ENCODE assay signal across 17 cellular contexts in the genomic region with DNA sequence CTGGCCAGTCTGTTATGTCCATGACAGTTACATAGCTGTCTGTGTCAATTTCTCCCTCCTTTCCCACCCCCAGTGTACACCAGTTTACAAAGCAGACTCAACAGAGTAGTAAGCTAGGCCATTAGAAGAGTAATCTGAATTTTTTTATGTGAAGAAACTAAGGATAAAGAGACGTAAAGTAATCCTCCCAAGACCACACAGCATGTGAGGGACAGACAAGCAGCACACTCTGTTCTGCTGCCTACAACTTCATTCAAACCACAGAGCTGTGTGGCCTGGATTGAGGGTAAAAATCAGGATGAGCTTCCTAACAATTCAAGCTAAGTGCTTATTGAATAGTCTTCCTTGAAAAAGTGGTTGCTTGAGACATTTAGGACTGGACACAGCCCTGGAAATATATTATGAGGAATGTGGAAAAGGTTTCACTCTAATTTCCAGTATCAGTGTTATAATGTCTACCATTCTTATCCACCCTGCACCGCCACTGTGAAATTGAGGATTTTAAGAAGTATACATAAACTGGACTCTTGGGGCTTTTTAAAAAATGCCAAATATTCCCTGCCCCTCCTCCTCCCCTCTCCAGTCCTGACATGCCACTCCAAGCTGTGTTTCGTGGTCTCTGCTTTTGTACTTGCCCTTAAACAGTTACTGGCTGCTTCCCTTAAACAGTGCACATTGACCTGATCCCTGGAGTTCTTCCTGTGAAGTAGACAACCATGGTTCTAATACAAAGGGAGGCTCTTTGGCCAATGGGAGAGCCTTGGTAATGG. TPM values are rescaled to one million over a fixed set of nuclear protein-coding genes. Genes with fewer than 3 reads are reported as not detected.
A peak's percentile ranks its signal among the peaks of the same experiment; 100 is the strongest.
DNase-seq lines count a peak whose midpoint lies in the region; ATAC-seq and TF ChIP-seq lines count a peak whose summit lies in the region.
"Had no signal": no experiment of that assay in that cellular context is flagged by ENCODE, and none has a peak within 500 bp of the region (broad histone marks: within the 10 kb centered on the region; RNA-seq: fewer than 3 reads in every experiment).

No MANE protein-coding gene starts in this region.

- no peak for TF ChIP-seq RAD21 in IMR-90 (IDR thresholded peaks at IDR 0.05; ENCODE audit: low read length)

- H3K9me3 ChIP-seq in IMR-90 (ENCODE audit: control insufficient read depth, insufficient read depth, low read length) (no peaks in the 10 kb centered on the region), adipocyte (ENCODE audit: control insufficient read depth, low read length) (no peaks in the 10 kb centered on the region)
- H3K9me3 ChIP-seq: BE2C had no signal

- no peak overlapping the region for H2BK20ac ChIP-seq in IMR-90 (ENCODE audit: low read depth, low read length)

- no peak overlapping the region for H3K27ac ChIP-seq in IMR-90 (ENCODE audit: insufficient read depth, low read length)
- H3K27ac ChIP-seq: RWPE1 had no signal

- H3K14ac ChIP-seq in IMR-90 (replicated peaks; ENCODE audit: low read depth, low read length): 0 out of 2 replicates have a peak overlapping the region, but pooled peaks have one; percentile 51

- no peak overlapping the region for H3K18ac ChIP-seq in IMR-90 (ENCODE audit: low read depth, low read length)

- H3K9me1 ChIP-seq in IMR-90 (ENCODE audit: insufficient read depth, low read length): peaks cover 3% of the 10 kb centered on the region; the same call in 1 of the 2 replicates

- dilution Hi-C loops in IMR-90 (cut with HindIII; ENCODE audit: low sequenced_read_pairs, unreplicated experiment): no loop called here

- POLR2A ChIA-PET in IMR-90 (lab: Charles Lee; ENCODE audit: unreplicated experiment): no interaction called here

- in situ Hi-C loops in IMR-90 (cut with MboI; ENCODE audit: low sequenced_read_pairs): no loop called here

- H3K36me3 Mint-ChIP-seq in stimulated activated effector memory CD8-positive, alpha-beta T cell treated with anti-CD3 and anti-CD28 coated beads, Interleukin-12 subunit alpha, Interleukin-12 subunit beta, amount 100 ng/mL, for 72 hours: peaks cover 39% of the 10 kb centered on the region
- H3K36me3 Mint-ChIP-seq in activated T-cell treated with anti-CD3 and anti-CD28 coated beads, Interleukin-2, amount 50 U/mL, for 24 hours (ENCODE audit: low read depth): peaks cover 71% of the 10 kb centered on the region

- H3K56ac ChIP-seq in IMR-90 (ENCODE audit: extremely low read depth, insufficient read depth, low read length): no peak overlapping the region

- H3K4me1 ChIP-seq in IMR-90 (ENCODE audit: control insufficient read depth, insufficient read depth, low read length) (peaks cover 4% of the 10 kb centered on the region; the same call in 1 of the 2 replicates), adipocyte (ENCODE audit: control insufficient read depth, insufficient read depth, low read length) (peaks cover 31% of the 10 kb centered on the region)
- H3K4me1 ChIP-seq: BE2C had no signal

- peaks cover 5% of the 10 kb centered on the region for H3K4me1 Mint-ChIP-seq in stimulated activated effector memory CD8-positive, alpha-beta T cell treated with anti-CD3 and anti-CD28 coated beads, Interleukin-12 subunit alpha, Interleukin-12 subunit beta, amount 100 ng/mL, for 72 hours
- H3K4me1 Mint-ChIP-seq in activated T-cell treated with anti-CD3 and anti-CD28 coated beads, Interleukin-2, amount 50 U/mL, for 24 hours (ENCODE audit: low read depth): no peaks in the 10 kb centered on the region
- H3K4me1 Mint-ChIP-seq: CD4-positive, alpha-beta memory T cell had no signal

- CTCF ChIA-PET in IMR-90 (lab: Yijun Ruan, JAX): interaction anchor here (0.7 to 1.7 kb wide), 3 partner anchors 16 to 333 kb away, joined by 3 to 5 read pairs (median 4); no protein-coding TSS in a partner anchor

- TF ChIP-seq POLR2A in IMR-90 (IDR thresholded peaks at IDR 0.05; ENCODE audit: low read depth, low read length): no peak

- no peak overlapping the region for H3K4ac ChIP-seq in IMR-90 (ENCODE audit: low read depth, low read length)

- no peak overlapping the region for H2BK5ac ChIP-seq in IMR-90 (ENCODE audit: low read depth, low read length, poor library complexity, severe bottlenecking)

- H3K4me3 ChIP-seq in IMR-90 (ENCODE audit: insufficient read depth, low read depth, low read length) (no peak overlapping the region), adipocyte (ENCODE audit: low read length) (no peak overlapping the region)
- H3K4me3 ChIP-seq: GM23338 had no signal

- no peak overlapping the region for H4K91ac ChIP-seq in IMR-90 (ENCODE audit: insufficient read depth, low read depth, low read length)

- WGBS in IMR-90 (ENCODE audit: extremely low coverage in 2 of 2, insufficient read length in 1 of 2), 2 experiments: no CpG with 5 or more reads among the region's 3 CpGs

- DNase-seq in IMR-90: no peak
- peak; percentile 63 for DNase-seq in adipocyte (ENCODE audit: low read depth)
- peak; percentile 44 for DNase-seq in foreskin melanocyte
- no peak for DNase-seq in stimulated activated effector memory CD8-positive, alpha-beta T cell treated with anti-CD3 and anti-CD28 coated beads, Interleukin-12 subunit alpha, Interleukin-12 subunit beta, amount 100 ng/mL, for 72 hours (ENCODE audit: low spot score in 2 of 2)
- DNase-seq in NOMO-1 (lab: John Stamatoyannopoulos, UW; ENCODE audit: unreplicated experiment in 2 of 2): no peak
- no peak for DNase-seq in activated T-cell treated with anti-CD3 and anti-CD28 coated beads, Interleukin-2, amount 50 U/mL, for 24 hours
- DNase-seq in NK-92 (lab: John Stamatoyannopoulos, UW; ENCODE audit: unreplicated experiment): no peak
- DNase-seq: BE2C; CD4-positive, alpha-beta memory T cell; KBM-7; NCI-H1436; NCI-H2029; NCI-H2171; NCI-H446 treated with DMSO at 0.1 percent for 48 hours had no signal

- no peak overlapping the region for H2BK15ac ChIP-seq in IMR-90 (ENCODE audit: low read depth, low read length)

- H3K27me3 ChIP-seq in IMR-90 (ENCODE audit: control insufficient read depth, insufficient read depth, low read length): no peaks in the 10 kb centered on the region
- H3K27me3 ChIP-seq in adipocyte (replicated peaks; ENCODE audit: control insufficient read depth, insufficient read depth, low read length): no peaks in the 10 kb centered on the region
- H3K27me3 ChIP-seq: BE2C had no signal

- H3K9me3 Mint-ChIP-seq in stimulated activated effector memory CD8-positive, alpha-beta T cell treated with anti-CD3 and anti-CD28 coated beads, Interleukin-12 subunit alpha, Interleukin-12 subunit beta, amount 100 ng/mL, for 72 hours: no peaks in the 10 kb centered on the region
- no peaks in the 10 kb centered on the region for H3K9me3 Mint-ChIP-seq in activated T-cell treated with anti-CD3 and anti-CD28 coated beads, Interleukin-2, amount 50 U/mL, for 24 hours
- H3K9me3 Mint-ChIP-seq: CD4-positive, alpha-beta memory T cell; GM23338 had no signal

- no peak overlapping the region for H2AK9ac ChIP-seq in IMR-90 (replicated peaks; ENCODE audit: low read depth, low read length, poor library complexity)

- TF ChIP-seq CTCF in IMR-90 (conservative IDR thresholded peaks at IDR 0.05; ENCODE audit: low read depth, low read length): no peak

- H3K79me1 ChIP-seq in IMR-90 (ENCODE audit: low read depth in 1 of 2, low read length in 2 of 2): peaks cover 0 to 3% of the 10 kb centered on the region in 2 experiments; a peak in 1 of 4 replicates

- ATAC-seq in IMR-90 (ENCODE audit: low read depth): peak; percentile 51
- ATAC-seq in stimulated activated effector memory CD8-positive, alpha-beta T cell treated with anti-CD3 and anti-CD28 coated beads, Interleukin-12 subunit alpha, Interleukin-12 subunit beta, amount 100 ng/mL, for 72 hours: no peak
- ATAC-seq: GM23338, HCT116 had no signal

- no peak overlapping the region for H2BK120ac ChIP-seq in IMR-90 (ENCODE audit: low read depth, low read length)

- H3K4me3 Mint-ChIP-seq in stimulated activated effector memory CD8-positive, alpha-beta T cell treated with anti-CD3 and anti-CD28 coated beads, Interleukin-12 subunit alpha, Interleukin-12 subunit beta, amount 100 ng/mL, for 72 hours: no peak overlapping the region
- no peak overlapping the region for H3K4me3 Mint-ChIP-seq in activated T-cell treated with anti-CD3 and anti-CD28 coated beads, Interleukin-2, amount 50 U/mL, for 24 hours
- H3K4me3 Mint-ChIP-seq: CD4-positive, alpha-beta memory T cell; GM23338 had no signal

- H3K23ac ChIP-seq in IMR-90 (ENCODE audit: low read depth, low read length): no peak overlapping the region

- no peak overlapping the region for H2AK5ac ChIP-seq in IMR-90 (ENCODE audit: low read depth, low read length)

- no peak overlapping the region for H3K4me2 ChIP-seq in IMR-90 (ENCODE audit: low read depth, low read length)
- H3K4me2 ChIP-seq: GM23338 had no signal

- H2AFZ ChIP-seq in IMR-90 (replicated peaks; ENCODE audit: low read length, poor library complexity): no peak overlapping the region
- H2AFZ ChIP-seq: GM23338 had no signal

- H3K27me3 Mint-ChIP-seq in activated T-cell treated with anti-CD3 and anti-CD28 coated beads, Interleukin-2, amount 50 U/mL, for 24 hours: no peaks in the 10 kb centered on the region
- H3K27me3 Mint-ChIP-seq: CD4-positive, alpha-beta memory T cell had no signal

- peaks cover 4% of the 10 kb centered on the region for H3K36me3 ChIP-seq in IMR-90 (ENCODE audit: control insufficient read depth, insufficient read depth, low read length)
- peaks cover 1% of the 10 kb centered on the region for H3K36me3 ChIP-seq in adipocyte (ENCODE audit: control insufficient read depth, insufficient read depth, low read length, severe bottlenecking)
- H3K36me3 ChIP-seq: BE2C had no signal

- H3K9ac ChIP-seq in IMR-90 (ENCODE audit: low read depth, low read length): no peak overlapping the region
- H3K9ac ChIP-seq in adipocyte (ENCODE audit: low read length): no peak overlapping the region

- BruUV-seq in IMR-90 (replicated peaks; lab: Mats Ljungman, UMichigan): no TSS peak

- intact Hi-C loops in IMR-90 (cut with micrococcal nuclease): loop anchor here (10.0 kb wide), 1 partner anchor 118 kb away; no protein-coding TSS in a partner anchor

- no peaks in the 10 kb centered on the region for H4K20me1 ChIP-seq in IMR-90 (ENCODE audit: insufficient read depth, low read length)

- no peak overlapping the region for H4K5ac ChIP-seq in IMR-90 (ENCODE audit: low read depth, low read length)

- peak overlapping the region; percentile 64 for H3K27ac Mint-ChIP-seq in stimulated activated effector memory CD8-positive, alpha-beta T cell treated with anti-CD3 and anti-CD28 coated beads, Interleukin-12 subunit alpha, Interleukin-12 subunit beta, amount 100 ng/mL, for 72 hours
- no peak overlapping the region for H3K27ac Mint-ChIP-seq in activated T-cell treated with anti-CD3 and anti-CD28 coated beads, Interleukin-2, amount 50 U/mL, for 24 hours
- H3K27ac Mint-ChIP-seq: GM23338 had no signal

- H4K8ac ChIP-seq in IMR-90 (ENCODE audit: low read depth in 2 of 2, low read length in 2 of 2): no peak overlapping the region

TF ChIP-seq in IMR-90, 13 proteins besides CTCF, POLR2A, EP300 and RAD21:
- TF ChIP-seq CEBPB (IDR thresholded peaks at IDR 0.05; ENCODE audit: low read depth, low read length): no peak
- TF ChIP-seq BHLHE40 (IDR thresholded peaks at IDR 0.05; ENCODE audit: low read depth, low read length): no peak
- TF ChIP-seq CHD1 (IDR thresholded peaks at IDR 0.05; ENCODE audit: low read depth, low read length): no peak

RNA-seq across cellular contexts. Expression of a gene that starts 40.9 kb away (rescaled TPM):
- 66.1 and 85.3 TPM in 2 replicates for total RNA-seq in IMR-90 (2012; rRNA removed)
- 68.5 and 75.0 TPM in 2 replicates for polyA plus RNA-seq in IMR-90 (2012; rRNA removed)
- 56.0 and 72.5 TPM in 2 replicates for polyA plus RNA-seq in IMR-90 (2012; cell fraction: cytosol; rRNA removed)
- 36.7 and 41.2 TPM in 2 replicates for polyA plus RNA-seq in IMR-90 (2012; cell fraction: nucleus; rRNA removed; ENCODE audit: low replicate concordance)

Comparison
In these comparisons a context has a peak if more than half of its experiments do, and no peak if none do; other contexts are left out.
1. DNase-seq: peak in adipocyte (single experiment) and foreskin melanocyte (single experiment); none in IMR-90 (single experiment), stimulated activated effector memory CD8-positive, alpha-beta T cell treated with anti-CD3 and anti-CD28 coated beads, Interleukin-12 subunit alpha, Interleukin-12 subunit beta, amount 100 ng/mL, for 72 hours (0 of 2), NOMO-1 (0 of 2), activated T-cell treated with anti-CD3 and anti-CD28 coated beads, Interleukin-2, amount 50 U/mL, for 24 hours (single experiment) and NK-92 (single experiment).